ENCODE assay signal across 9 cellular contexts in genomic region chr7:130902755-130903357, GRCh38.
DNase-seq lines count a peak whose midpoint lies in the region; ATAC-seq and TF ChIP-seq lines count a peak whose summit lies in the region.
"Had no signal": no experiment of that assay in that cellular context is flagged by ENCODE, and none has a peak within 500 bp of the region (broad histone marks: within the 10 kb centered on the region; RNA-seq: fewer than 3 reads in every experiment).

No MANE protein-coding gene starts in this region.

- peaks cover 55% of the 10 kb centered on the region for H3K4me1 ChIP-seq in foreskin keratinocyte

- POLR2A ChIA-PET in activated B cell treated with CpG ODN at 0.5 μM for 24 hours (lab: Charles Lee) = no interaction called here

- H3K27me3 Mint-ChIP-seq in HFFc6 (ENCODE audit: insufficient read depth) = peaks cover 75% of the 10 kb centered on the region
- no peaks in the 10 kb centered on the region for H3K27me3 Mint-ChIP-seq in activated B cell treated with CpG ODN at 0.5 μM for 24 hours

- no peaks in the 10 kb centered on the region for H3K27me3 ChIP-seq in foreskin keratinocyte

- CTCF ChIA-PET in activated B cell treated with CpG ODN at 0.5 μM for 24 hours (lab: Charles Lee) = interaction anchor here (1.5 kb wide), 1 partner anchor 8 kb away, joined by 4 read pairs; no protein-coding TSS in a partner anchor

- ATAC-seq in activated B cell treated with CpG ODN at 0.5 μM for 24 hours (ENCODE audit: low read depth) (no peak), foreskin keratinocyte (no peak), GM19463 (IDR thresholded peaks at IDR 0.05; ENCODE audit: unreplicated experiment) (no peak), HG02642 (IDR thresholded peaks at IDR 0.05; ENCODE audit: poor library complexity, unreplicated experiment) (no peak)

- H3K4me1 Mint-ChIP-seq in HFFc6 (ENCODE audit: low read depth) (peaks cover 99% of the 10 kb centered on the region), activated B cell treated with CpG ODN at 0.5 μM for 24 hours (peaks cover 73% of the 10 kb centered on the region)

- peaks cover 89% of the 10 kb centered on the region for H3K36me3 Mint-ChIP-seq in HFFc6 (ENCODE audit: low read depth)
- H3K36me3 Mint-ChIP-seq in activated B cell treated with CpG ODN at 0.5 μM for 24 hours (ENCODE audit: low read depth) = peaks cover 87% of the 10 kb centered on the region

- H3K4me3 Mint-ChIP-seq in HFFc6 = peak overlapping the region; percentile 99
- H3K4me3 Mint-ChIP-seq in activated B cell treated with CpG ODN at 0.5 μM for 24 hours = no peak overlapping the region

- H3K9me3 Mint-ChIP-seq in HFFc6 (peaks cover 14% of the 10 kb centered on the region), activated B cell treated with CpG ODN at 0.5 μM for 24 hours (no peaks in the 10 kb centered on the region)

- TF ChIP-seq CTCF in HFFc6 (IDR thresholded peaks at IDR 0.05) = no peak
- TF ChIP-seq CTCF in activated B cell treated with CpG ODN at 0.5 μM for 24 hours (IDR thresholded peaks at IDR 0.05) = no peak
- no peak for TF ChIP-seq CTCF in foreskin keratinocyte (conservative IDR thresholded peaks at IDR 0.05)

- peak overlapping the region; percentile 94 for H3K27ac Mint-ChIP-seq in HFFc6
- H3K27ac Mint-ChIP-seq in activated B cell treated with CpG ODN at 0.5 μM for 24 hours = peak overlapping the region; percentile 69

- H3K27ac ChIP-seq in foreskin keratinocyte = peak overlapping the region; percentile 80

- no peak for DNase-seq in HFFc6
- DNase-seq in activated B cell treated with CpG ODN at 0.5 μM for 24 hours = no peak
- DNase-seq in foreskin keratinocyte = peak in 1 of 2 donors; percentile 59
- DNase-seq in stimulated activated CD8-positive, alpha-beta memory T cell treated with anti-CD3 and anti-CD28 coated beads, Interleukin-4, amount 100 ng/mL, for 48 hours = peak; percentile 27
- DNase-seq in SK-N-DZ (ENCODE audit: low spot score) = no peak
- DNase-seq: activated effector memory CD4-positive, alpha-beta T cell treated with Interleukin-2 at 50 U/mL for 16 hours; OCI-M1 had no signal

- intact Hi-C loops in activated B cell treated with CpG ODN at 0.5 μM for 24 hours (cut with micrococcal nuclease) = no loop called here
